Comparison of ENCODE assay signal across 10 cellular contexts in the genomic region with DNA sequence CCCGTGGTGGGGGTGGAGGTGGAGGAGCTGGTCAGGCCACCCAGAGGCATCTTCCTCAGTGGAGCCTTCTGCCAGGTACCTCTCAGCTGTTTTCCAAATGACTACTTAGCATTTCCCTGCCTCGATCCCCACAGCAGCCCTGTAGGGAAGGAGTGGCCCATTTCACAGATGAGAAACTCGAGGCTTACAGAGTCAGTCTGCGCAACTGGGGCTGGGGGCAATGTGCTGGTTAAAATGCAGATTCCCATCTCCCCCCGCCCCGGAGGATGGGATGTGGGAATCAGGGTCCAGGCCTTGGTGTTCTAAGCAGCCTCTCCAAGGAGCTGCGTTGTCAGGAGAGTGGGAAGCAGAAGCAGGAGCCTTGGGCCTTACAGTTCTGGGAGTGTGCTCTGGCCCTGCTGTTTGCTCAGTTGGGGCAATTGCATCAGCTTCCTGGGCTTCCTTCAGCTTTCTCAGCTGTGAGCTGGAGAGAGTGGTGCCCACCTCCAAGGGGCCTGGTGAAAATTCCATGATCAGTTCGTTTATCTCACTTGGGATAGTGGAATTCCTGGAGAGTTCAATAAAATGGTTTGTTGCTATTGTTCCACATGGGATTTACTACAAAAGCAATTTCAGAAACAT. TPM values are rescaled to one million over a fixed set of nuclear protein-coding genes. Genes with fewer than 3 reads are reported as not detected.
DNase-seq lines count a peak whose midpoint lies in the region; ATAC-seq and TF ChIP-seq lines count a peak whose summit lies in the region.
"Had no signal": no experiment of that assay in that cellular context is flagged by ENCODE, and none has a peak within 500 bp of the region (broad histone marks: within the 10 kb centered on the region; RNA-seq: fewer than 3 reads in every experiment).

No MANE protein-coding gene starts in this region.

- no peak for DNase-seq in Panc1 (ENCODE audit: low read depth, low spot score)
- DNase-seq in osteoblast (ENCODE audit: insufficient read length, low spot score, missing footprints): peak; percentile 81
- no peak for DNase-seq in HPDE6-E6E7 (ENCODE audit: extremely low spot score)
- no peak for DNase-seq in SK-N-SH
- DNase-seq in NCI-H1092 treated with DMSO at 0.1 percent for 48 hours (lab: John Stamatoyannopoulos, UW): no peak
- DNase-seq: stimulated activated CD4-positive, alpha-beta T cell treated with anti-CD3 and anti-CD28 coated beads, Interleukin-4, amount 100 ng/mL, for 4 hours had no signal

- H3K9ac ChIP-seq in BLaER1: peak overlapping the region; percentile 75
- H3K9ac ChIP-seq in SK-N-SH: no peak overlapping the region; the same call in 1 of the 2 replicates

- ATAC-seq in Panc1: no peak
- ATAC-seq in stimulated activated memory B cell treated with anti-CD40 and anti-IgM and Interleukin-4, amounts not matched to agents 10 μg/mL and 1 μg/mL and 100 μg/mL, for 72 hours: no peak

- no peaks in the 10 kb centered on the region for H3K9me3 Mint-ChIP-seq in stimulated activated memory B cell treated with anti-CD40 and anti-IgM and Interleukin-4, amounts not matched to agents 10 μg/mL and 1 μg/mL and 100 μg/mL, for 72 hours
- H3K9me3 Mint-ChIP-seq: mesothelial cell of epicardium had no signal

- 84 to 86% methylated on average over 8 of the region's 8 CpGs for WGBS in esophagus, 2 donors
- WGBS in SK-N-SH (ENCODE audit: low lambda C conversion rate): 94% methylated on average over 7 of the region's 8 CpGs

- no peak for TF ChIP-seq RAD21 in SK-N-SH (IDR thresholded peaks at IDR 0.05; ENCODE audit: low read length)

- no peak overlapping the region for H3K27ac Mint-ChIP-seq in stimulated activated memory B cell treated with anti-CD40 and anti-IgM and Interleukin-4, amounts not matched to agents 10 μg/mL and 1 μg/mL and 100 μg/mL, for 72 hours
- H3K27ac Mint-ChIP-seq: mesothelial cell of epicardium had no signal

- H2AFZ ChIP-seq in osteoblast (ENCODE audit: low read length): no peak overlapping the region
- no peak overlapping the region for H2AFZ ChIP-seq in SK-N-SH (ENCODE audit: low read depth)

- in situ Hi-C loops in Panc1 (cut with HindIII; ENCODE audit: low pct_unique_long_range_greater_than_20kb, low sequenced_read_pairs): no loop called here

- no peaks in the 10 kb centered on the region for H3F3A ChIP-seq in SK-N-SH (replicated peaks; ENCODE audit: insufficient read depth)

- peak overlapping the region; percentile 83 for H3K27ac ChIP-seq in BLaER1
- H3K27ac ChIP-seq in Panc1 (ENCODE audit: low read length): peak overlapping the region; percentile 87
- H3K27ac ChIP-seq in esophagus (ENCODE audit: low read depth in 2 of 2, low read length in 1 of 2): peak overlapping the region; percentile 83 to 85
- H3K27ac ChIP-seq in osteoblast (ENCODE audit: low read depth, low read length): peak overlapping the region; percentile 84
- H3K27ac ChIP-seq in SK-N-SH (ENCODE audit: low read depth in 2 of 2, low read length in 1 of 2): no peak overlapping the region

- intact Hi-C loops in Panc1 (cut with micrococcal nuclease; ENCODE audit: unreplicated experiment): no loop called here

- no peak overlapping the region for H3K4me3 Mint-ChIP-seq in stimulated activated memory B cell treated with anti-CD40 and anti-IgM and Interleukin-4, amounts not matched to agents 10 μg/mL and 1 μg/mL and 100 μg/mL, for 72 hours
- H3K4me3 Mint-ChIP-seq: mesothelial cell of epicardium had no signal

- no TSS peak for BruUV-seq in Panc1 (replicated peaks; lab: Mats Ljungman, UMichigan)

- H3K4me3 ChIP-seq in BLaER1 (no peak overlapping the region), Panc1 (ENCODE audit: low read depth in 2 of 2, low read length in 2 of 2) (no peak overlapping the region), esophagus (ENCODE audit: low read depth in 1 of 2, low read length in 2 of 2) (no peak overlapping the region), osteoblast (ENCODE audit: insufficient read depth, low read length) (no peak overlapping the region), SK-N-SH (ENCODE audit: low read depth in 2 of 2, low read length in 1 of 2) (no peak overlapping the region)

- peak overlapping the region; percentile 99 for H3K4me2 ChIP-seq in BLaER1
- no peak overlapping the region for H3K4me2 ChIP-seq in osteoblast (ENCODE audit: insufficient read depth, low read length)
- H3K4me2 ChIP-seq in SK-N-SH: no peak overlapping the region

- no peaks in the 10 kb centered on the region for H3K9me2 ChIP-seq in SK-N-SH

- TF ChIP-seq CTCF in Panc1 (IDR thresholded peaks at IDR 0.05) (no peak), osteoblast (IDR thresholded peaks at IDR 0.05; ENCODE audit: extremely low read depth, low read depth, low read length) (no peak), SK-N-SH (IDR thresholded peaks at IDR 0.05) (no peak)

- peaks cover 20% of the 10 kb centered on the region for H3K36me3 Mint-ChIP-seq in stimulated activated memory B cell treated with anti-CD40 and anti-IgM and Interleukin-4, amounts not matched to agents 10 μg/mL and 1 μg/mL and 100 μg/mL, for 72 hours

- H3K36me3 ChIP-seq in BLaER1 (peaks cover 69% of the 10 kb centered on the region), Panc1 (ENCODE audit: control insufficient read depth, insufficient read depth, low read length) (no peaks in the 10 kb centered on the region; the same call in 1 of the 2 replicates), esophagus (ENCODE audit: control insufficient read depth in 2 of 2, insufficient read depth in 2 of 2, low read length in 1 of 2) (peaks cover 0 to 6% of the 10 kb centered on the region in 2 donors), osteoblast (ENCODE audit: insufficient read depth, low read length) (no peaks in the 10 kb centered on the region), SK-N-SH (replicated peaks in 1 of 2; ENCODE audit: control insufficient read depth in 1 of 2, insufficient read depth in 2 of 2, low read length in 1 of 2) (peaks cover 0 to 7% of the 10 kb centered on the region in 2 experiments)

- H3K4me1 Mint-ChIP-seq in stimulated activated memory B cell treated with anti-CD40 and anti-IgM and Interleukin-4, amounts not matched to agents 10 μg/mL and 1 μg/mL and 100 μg/mL, for 72 hours: peaks cover 72% of the 10 kb centered on the region
- H3K4me1 Mint-ChIP-seq: mesothelial cell of epicardium had no signal

- TF ChIP-seq EP300 in SK-N-SH (IDR thresholded peaks at IDR 0.05; ENCODE audit: borderline replicate concordance in 1 of 2, low read depth in 1 of 2, low read length in 1 of 2): no peak

- H3K9me3 ChIP-seq in BLaER1 (no peaks in the 10 kb centered on the region), Panc1 (ENCODE audit: control insufficient read depth, insufficient read depth, low read depth, low read length) (no peaks in the 10 kb centered on the region), esophagus (ENCODE audit: control insufficient read depth in 2 of 2, insufficient read depth in 1 of 2, low read depth in 1 of 2, low read length in 1 of 2) (no peaks in the 10 kb centered on the region), osteoblast (ENCODE audit: low read depth, low read length) (no peaks in the 10 kb centered on the region), SK-N-SH (no peaks in the 10 kb centered on the region)

- H3K27me3 ChIP-seq in BLaER1 (no peaks in the 10 kb centered on the region), Panc1 (ENCODE audit: control insufficient read depth, insufficient read depth, low read length) (no peaks in the 10 kb centered on the region), esophagus (ENCODE audit: control insufficient read depth in 1 of 2, insufficient read depth in 2 of 2, low read length in 2 of 2) (no peaks in the 10 kb centered on the region), osteoblast (ENCODE audit: insufficient read depth, low read length) (no peaks in the 10 kb centered on the region), SK-N-SH (ENCODE audit: insufficient read depth) (no peaks in the 10 kb centered on the region)

- POLR2A ChIA-PET in Panc1 (lab: Charles Lee): interaction anchor here (0.7 kb wide), 1 partner anchor 267 kb away, joined by 3 read pairs; no protein-coding TSS in a partner anchor
- POLR2A ChIA-PET in SK-N-SH (lab: Yijun Ruan, JAX): no interaction called here

- H3K4me1 ChIP-seq in BLaER1 (peaks cover 96% of the 10 kb centered on the region), Panc1 (ENCODE audit: control insufficient read depth, insufficient read depth, low read length) (peaks cover 80% of the 10 kb centered on the region), esophagus (ENCODE audit: control insufficient read depth in 2 of 2, insufficient read depth in 2 of 2, low read length in 1 of 2) (peaks cover 10 to 65% of the 10 kb centered on the region in 2 donors), osteoblast (ENCODE audit: insufficient read depth, low read length) (peaks cover 39% of the 10 kb centered on the region), SK-N-SH (ENCODE audit: control insufficient read depth in 1 of 2, insufficient read depth in 2 of 2, low read depth in 1 of 2, low read length in 1 of 2) (peaks cover 13 to 17% of the 10 kb centered on the region in 2 experiments; a peak in 1 of 4 replicates)

- CTCF ChIA-PET in Panc1 (lab: Charles Lee): no interaction called here
- CTCF ChIA-PET in SK-N-SH (lab: Yijun Ruan, JAX): interaction anchor here (1.1 to 1.3 kb wide), 2 partner anchors 81 to 138 kb away, joined by 3 read pairs; no protein-coding TSS in a partner anchor

- peaks cover 98% of the 10 kb centered on the region for H4K20me1 ChIP-seq in BLaER1
- no peaks in the 10 kb centered on the region for H4K20me1 ChIP-seq in osteoblast (ENCODE audit: insufficient read depth, low read length)
- H4K20me1 ChIP-seq in SK-N-SH (ENCODE audit: insufficient read depth): no peaks in the 10 kb centered on the region

- H3K79me2 ChIP-seq in osteoblast (ENCODE audit: insufficient read depth, low read length): peaks cover 91% of the 10 kb centered on the region
- peaks cover 86% of the 10 kb centered on the region for H3K79me2 ChIP-seq in SK-N-SH (ENCODE audit: insufficient read depth)

- no peaks in the 10 kb centered on the region for H3K27me3 Mint-ChIP-seq in stimulated activated memory B cell treated with anti-CD40 and anti-IgM and Interleukin-4, amounts not matched to agents 10 μg/mL and 1 μg/mL and 100 μg/mL, for 72 hours

TF ChIP-seq in SK-N-SH, 30 proteins besides CTCF, POLR2A, EP300 and RAD21 (continues in another document):
- TF ChIP-seq MAX (IDR thresholded peaks at IDR 0.05; ENCODE audit: low read depth) (no peak), MXI1 (IDR thresholded peaks at IDR 0.05; ENCODE audit: low read depth, low read length) (no peak), RCOR1 (IDR thresholded peaks at IDR 0.05; ENCODE audit: low read length) (no peak), POLR2AphosphoS5 (IDR thresholded peaks at IDR 0.05; ENCODE audit: low read depth, low read length) (no peak), ELF1 (IDR thresholded peaks at IDR 0.05) (no peak), JUND (IDR thresholded peaks at IDR 0.05) (no peak)

RNA-seq across cellular contexts. Expression of gene ERGIC1, which starts 19.4 kb away (rescaled TPM):
- total RNA-seq in Panc1 (2021; ENCODE audit: unreplicated experiment) (206 TPM), osteoblast (109 and 128 TPM in 2 replicates)
- polyA plus RNA-seq in Panc1 (2012; ENCODE audit: insufficient read length): 419 TPM
- polyA plus RNA-seq in esophagus (10 to 100 TPM; 45.2 to 47.1 TPM), SK-N-SH (2012; rRNA removed) (101 and 111 TPM in 2 replicates)
- polyA plus RNA-seq in SK-N-SH (2012; cell fraction: cytosol; rRNA removed): 69.4 and 95.6 TPM in 2 replicates
- 40.7 and 61.0 TPM in 2 replicates for polyA plus RNA-seq in SK-N-SH (2012; cell fraction: nucleus; rRNA removed)

Comparison
In these comparisons a context has a peak if more than half of its experiments do, and no peak if none do; other contexts are left out.
1. H3K27ac ChIP-seq: peak in BLaER1 (single experiment), Panc1 (single experiment), esophagus (2 of 2) and osteoblast (single experiment); none in SK-N-SH (0 of 2).